ENCODE assay signal across 17 cellular contexts in genomic region chr4:123529278-123529568, GRCh38.
A peak's percentile ranks its signal among the peaks of the same experiment; 100 is the strongest.
DNase-seq lines count a peak whose midpoint lies in the region; ATAC-seq, FAIRE-seq and TF ChIP-seq lines count a peak whose summit lies in the region.
"Had no signal": no experiment of that assay in that cellular context is flagged by ENCODE, and none has a peak within 500 bp of the region (broad histone marks: within the 10 kb centered on the region; RNA-seq: fewer than 3 reads in every experiment).

No MANE protein-coding gene starts in this region.

- no peaks in the 10 kb centered on the region for H3K9me3 ChIP-seq in mammary epithelial cell (replicated peaks; ENCODE audit: insufficient read depth, low read length)
- peaks cover 3 to 4% of the 10 kb centered on the region in 2 donors for H3K9me3 ChIP-seq in breast epithelium
- H3K9me3 ChIP-seq in H1 (ENCODE audit: insufficient read depth in 2 of 2, low read depth in 1 of 2, low read length in 1 of 2) = no peaks in the 10 kb centered on the region
- H3K9me3 ChIP-seq: A549 had no signal

- no peak overlapping the region for H2AK5ac ChIP-seq in H1 (ENCODE audit: low read depth, low read length)

- H3K79me2 ChIP-seq in mammary epithelial cell (ENCODE audit: insufficient read depth, low read length) = no peaks in the 10 kb centered on the region
- H3K79me2 ChIP-seq in H1 (ENCODE audit: control insufficient read depth in 1 of 2, insufficient read depth in 2 of 2, low read length in 2 of 2) = no peaks in the 10 kb centered on the region

- peak overlapping the region; percentile 39 for H3K4me2 ChIP-seq in mammary epithelial cell (ENCODE audit: insufficient read depth, low read depth, low read length)
- no peak overlapping the region; a peak in 1 of 4 replicates for H3K4me2 ChIP-seq in H1 (ENCODE audit: insufficient read depth in 1 of 2, low read depth in 2 of 2, low read length in 2 of 2)
- H3K4me2 ChIP-seq: A549 had no signal

- peak; percentile 56 for ATAC-seq in left colon
- no peak for ATAC-seq in HG02588 (IDR thresholded peaks at IDR 0.05; ENCODE audit: unreplicated experiment)
- ATAC-seq: A549; CD8-positive, alpha-beta T cell had no signal

- no peak overlapping the region for H2BK12ac ChIP-seq in H1 (ENCODE audit: low read depth, low read length)

- H4K8ac ChIP-seq in H1 (ENCODE audit: extremely low read depth, insufficient read depth, low read length) = no peak overlapping the region

- FAIRE-seq in H1 (lab: Jason Lieb, UNC) = no peak
- FAIRE-seq: A549, HTR-8/SVneo had no signal

- no peak overlapping the region for H2BK15ac ChIP-seq in H1 (ENCODE audit: low read length)

- no peak overlapping the region for H2BK20ac ChIP-seq in H1 (ENCODE audit: low read length)

- intact Hi-C loops in mammary epithelial cell (cut with micrococcal nuclease) = no loop called here
- intact Hi-C loops in breast epithelium (cut with DNase I; ENCODE audit: low total_unique reads) = no loop called here
- intact Hi-C loops in left colon (cut with DNase I, micrococcal nuclease) = no loop called here

- H3K9ac ChIP-seq in mammary epithelial cell (ENCODE audit: insufficient read depth, low read length) (no peak overlapping the region), H1 (replicated peaks in 1 of 4; ENCODE audit: extremely low read depth in 1 of 4, low read depth in 3 of 4, low read length in 3 of 4) (no peak overlapping the region)
- H3K9ac ChIP-seq: BLaER1 treated with 17β-estradiol and CSF1 and Interleukin-3, amounts not matched to agents 10 nM and 100 nM had no signal

- CTCF ChIA-PET in mammary epithelial cell (lab: Charles Lee; ENCODE audit: low non-redundant PET) = no interaction called here
- CTCF ChIA-PET in H1 (lab: Charles Lee; ENCODE audit: partially characterized antibody) = interaction anchor here (0.8 to 2.2 kb wide), 5 partner anchors 16 to 139 kb away, joined by 3 to 10 read pairs (median 4); partner anchors contain the start of gene SPRY1

- dilution Hi-C loops in mammary epithelial cell (cut with HindIII; ENCODE audit: low sequenced_read_pairs) = no loop called here

- no peak for TF ChIP-seq EP300 in H1 (IDR thresholded peaks at IDR 0.05; ENCODE audit: borderline replicate concordance in 1 of 2, low read depth in 2 of 2, low read length in 2 of 2)

- TF ChIP-seq RAD21 in H1 (IDR thresholded peaks at IDR 0.05 in 1 of 2, conservative IDR thresholded peaks at IDR 0.05 in 1 of 2; ENCODE audit: low read depth in 2 of 2, low read length in 2 of 2) = no peak

- H3K27me3 ChIP-seq in mammary epithelial cell (ENCODE audit: insufficient read depth, low read length) (no peaks in the 10 kb centered on the region), breast epithelium (no peaks in the 10 kb centered on the region), H1 (replicated peaks in 1 of 4; ENCODE audit: control insufficient read depth in 3 of 4, extremely low read depth in 1 of 4, insufficient read depth in 3 of 4, low read length in 3 of 4) (no peaks in the 10 kb centered on the region)
- H3K27me3 ChIP-seq: BLaER1 treated with 17β-estradiol and CSF1 and Interleukin-3, amounts not matched to agents 10 nM and 100 nM had no signal

- H3K23me2 ChIP-seq in H1 (ENCODE audit: low read depth, low read length) = no peaks in the 10 kb centered on the region; the same call in 1 of the 2 replicates

- H3K23ac ChIP-seq in H1 (ENCODE audit: insufficient read length) = no peak overlapping the region

- no peak overlapping the region for H3K4ac ChIP-seq in H1 (replicated peaks; ENCODE audit: insufficient read length, low read depth, low read length)

- H3K79me1 ChIP-seq in H1 (ENCODE audit: low read depth, low read length) = no peaks in the 10 kb centered on the region

- H3K56ac ChIP-seq in H1 (replicated peaks; ENCODE audit: insufficient read length, low read depth, low read length) = no peak overlapping the region

- H3K27ac ChIP-seq in mammary epithelial cell (ENCODE audit: insufficient read depth, low read depth, low read length) (no peak overlapping the region), breast epithelium (no peak overlapping the region), H1 (ENCODE audit: low read depth, low read length) (no peak overlapping the region)
- H3K27ac ChIP-seq: 22Rv1; A549; BLaER1 treated with 17β-estradiol and CSF1 and Interleukin-3, amounts not matched to agents 10 nM and 100 nM had no signal

- no peak overlapping the region for H3K18ac ChIP-seq in H1 (ENCODE audit: extremely low read depth, low read length)

- TF ChIP-seq CTCF in mammary epithelial cell (conservative IDR thresholded peaks at IDR 0.05 in 1 of 2, IDR thresholded peaks at IDR 0.05 in 1 of 2; ENCODE audit: extremely low read depth in 1 of 2, insufficient read depth in 1 of 2, low read depth in 1 of 2, low read length in 2 of 2) (no peak), breast epithelium (IDR thresholded peaks at IDR 0.05) (no peak), H1 (IDR thresholded peaks at IDR 0.05; ENCODE audit: control extremely low read depth in 1 of 3, insufficient read depth in 1 of 3, low read depth in 1 of 3, low read length in 3 of 3) (no peak)

- no TSS peak for BruUV-seq in mammary epithelial cell (replicated peaks; lab: Mats Ljungman, UMichigan)

- in situ Hi-C loops in mammary epithelial cell (cut with MboI; ENCODE audit: low sequenced_read_pairs in 2 of 2) = no loop called here

- H4K5ac ChIP-seq in H1 (ENCODE audit: insufficient read length, low read depth, low read length) = no peak overlapping the region

- H2AFZ ChIP-seq in mammary epithelial cell (ENCODE audit: low read depth, low read length) = peak overlapping the region; percentile 76
- peak overlapping the region; percentile 27 for H2AFZ ChIP-seq in H1 (ENCODE audit: low read length)

- H3K36me3 ChIP-seq in mammary epithelial cell (ENCODE audit: insufficient read depth, low read length) (no peaks in the 10 kb centered on the region), breast epithelium (no peaks in the 10 kb centered on the region), H1 (ENCODE audit: control insufficient read depth in 2 of 4, insufficient read depth in 4 of 4, low read length in 3 of 4) (no peaks in the 10 kb centered on the region)
- H3K36me3 ChIP-seq: BLaER1 treated with 17β-estradiol and CSF1 and Interleukin-3, amounts not matched to agents 10 nM and 100 nM; HAP-1 had no signal

- POLR2A ChIA-PET in H1 (lab: Charles Lee; ENCODE audit: partially characterized antibody) = interaction anchor here (0.8 kb wide), 1 partner anchor 21 kb away, joined by 3 read pairs; no protein-coding TSS in a partner anchor

- H3K4me3 ChIP-seq in mammary epithelial cell (replicated peaks in 1 of 3; ENCODE audit: insufficient read depth in 1 of 3, low read depth in 2 of 3, low read length in 3 of 3) (no peak overlapping the region), breast epithelium (no peak overlapping the region), H1 (ENCODE audit: extremely low read depth in 1 of 4, insufficient read depth in 2 of 4, low read depth in 3 of 4, low read length in 4 of 4) (no peak overlapping the region)
- H3K4me3 ChIP-seq: A549; BLaER1 treated with 17β-estradiol and CSF1 and Interleukin-3, amounts not matched to agents 10 nM and 100 nM; HAP-1 had no signal

- WGBS in mammary epithelial cell (ENCODE audit: low coverage, missing lambda C conversion rate) = 76% methylated on average over 2 of the region's 2 CpGs
- WGBS in H1 (ENCODE audit: extremely low coverage in 1 of 2, insufficient coverage in 1 of 2, insufficient read length in 1 of 2, insufficient replicate concordance in 2 of 2, low coverage in 1 of 2, low lambda C conversion rate in 2 of 2, missing lambda C conversion rate in 1 of 2), 2 experiments = 97% methylated on average over 2 of the region's 2 CpGs; no CpG with 5 or more reads in 1 of the 2 experiments

- DNase-seq in mammary epithelial cell = no peak
- no peak for DNase-seq in breast epithelium (ENCODE audit: low spot score in 2 of 2)
- no peak for DNase-seq in H1 (ENCODE audit: low read depth in 1 of 2, low spot score in 2 of 2)
- no peak for DNase-seq in left colon
- DNase-seq in AG08395 (ENCODE audit: low spot score) = no peak
- DNase-seq in NAMALWA (ENCODE audit: low spot score) = no peak
- DNase-seq: Calu3; CD8-positive, alpha-beta T cell; DMS79 treated with DMSO at 0.1 percent for 48 hours; GF-D8; KBM-7 had no signal

- H4K91ac ChIP-seq in H1 (replicated peaks; ENCODE audit: insufficient read length, low read length) = no peak overlapping the region

- H4K20me1 ChIP-seq in mammary epithelial cell (ENCODE audit: insufficient read depth, low read length) (no peaks in the 10 kb centered on the region), H1 (replicated peaks in 1 of 2; ENCODE audit: control insufficient read depth in 1 of 2, insufficient read depth in 2 of 2, low read length in 2 of 2) (no peaks in the 10 kb centered on the region)
- H4K20me1 ChIP-seq: BLaER1 treated with 17β-estradiol and CSF1 and Interleukin-3, amounts not matched to agents 10 nM and 100 nM had no signal

- no peak for TF ChIP-seq POLR2A in breast epithelium (IDR thresholded peaks at IDR 0.05)
- TF ChIP-seq POLR2A in H1 (IDR thresholded peaks at IDR 0.05; ENCODE audit: control extremely low read depth in 1 of 2, low read depth in 2 of 2, low read length in 2 of 2) = no peak

- H3K14ac ChIP-seq in H1 (ENCODE audit: insufficient read length) = no peak overlapping the region

- H3K4me1 ChIP-seq in mammary epithelial cell (ENCODE audit: insufficient read depth, low read length) (peaks cover 15% of the 10 kb centered on the region), breast epithelium (no peaks in the 10 kb centered on the region), H1 (replicated peaks in 1 of 4; ENCODE audit: control insufficient read depth in 3 of 4, insufficient read depth in 4 of 4, low read length in 3 of 4) (no peaks in the 10 kb centered on the region)
- H3K4me1 ChIP-seq: A549 had no signal

- no peak overlapping the region for H2BK5ac ChIP-seq in H1 (ENCODE audit: low read depth, low read length)

- no peak overlapping the region for H2BK120ac ChIP-seq in H1 (replicated peaks; ENCODE audit: low read depth, low read length)

TF ChIP-seq in H1, 55 proteins besides CTCF, POLR2A, EP300 and RAD21 (continues in another document):
- TF ChIP-seq CHD1 (IDR thresholded peaks at IDR 0.05; ENCODE audit: low read depth, low read length) (no peak), BCL11A (IDR thresholded peaks at IDR 0.05; ENCODE audit: low read depth in 2 of 2, low read length in 2 of 2) (no peak), KDM4A (IDR thresholded peaks at IDR 0.05; ENCODE audit: low read depth, low read length, severe bottlenecking) (no peak), CBX5 (IDR thresholded peaks at IDR 0.05; ENCODE audit: low read depth, low read length) (no peak), KDM1A (IDR thresholded peaks at IDR 0.05; ENCODE audit: borderline replicate concordance, low read length) (no peak), POU5F1 (IDR thresholded peaks at IDR 0.05; ENCODE audit: low read depth, low read length) (no peak), POLR2AphosphoS5 (IDR thresholded peaks at IDR 0.05; ENCODE audit: low read depth, low read length) (no peak), RFX5 (IDR thresholded peaks at IDR 0.05; ENCODE audit: borderline replicate concordance, low read depth, low read length) (no peak), SP1 (IDR thresholded peaks at IDR 0.05; ENCODE audit: low read depth, low read length) (no peak), NANOG (IDR thresholded peaks at IDR 0.05; ENCODE audit: insufficient read depth, low read depth, low read length, poor library complexity, severe bottlenecking) (no peak), ASH2L (IDR thresholded peaks at IDR 0.05; ENCODE audit: low read length) (no peak)
